Comparison of ENCODE assay signal across 9 cellular contexts in genomic region chr3:156750874-156751245, GRCh38.
DNase-seq lines count a peak whose midpoint lies in the region; ATAC-seq, FAIRE-seq and TF ChIP-seq lines count a peak whose summit lies in the region.
"Had no signal": no experiment of that assay in that cellular context is flagged by ENCODE, and none has a peak within 500 bp of the region (broad histone marks: within the 10 kb centered on the region; RNA-seq: fewer than 3 reads in every experiment).

No MANE protein-coding gene starts in this region.

- H3K4me1 ChIP-seq in HUES64 (ENCODE audit: insufficient read depth, low read length) (peaks cover 33% of the 10 kb centered on the region), lower lobe of right lung (peaks cover 21% of the 10 kb centered on the region)
- H3K4me1 ChIP-seq: psoas muscle had no signal

- CTCF ChIA-PET in AG04450 (lab: Charles Lee) = interaction anchor here (1.5 to 2.3 kb wide), 3 partner anchors 11 to 386 kb away, joined by 4 to 11 read pairs (median 8); no protein-coding TSS in a partner anchor

- H3K36me3 ChIP-seq in HUES64 (ENCODE audit: insufficient read depth, low read length) (no peaks in the 10 kb centered on the region), bronchial epithelial cell (ENCODE audit: control insufficient read depth, insufficient read depth, low read length) (no peaks in the 10 kb centered on the region), lower lobe of right lung (no peaks in the 10 kb centered on the region)

- intact Hi-C loops in lower lobe of right lung (cut with DNase I) = no loop called here
- intact Hi-C loops in posterior vena cava (cut with DNase I) = no loop called here

- TF ChIP-seq CTCF in AG04450 (IDR thresholded peaks at IDR 0.05; ENCODE audit: low read depth, low read length) (no peak), bronchial epithelial cell (IDR thresholded peaks at IDR 0.05; ENCODE audit: insufficient read depth, low read length, severe bottlenecking) (no peak), lower lobe of right lung (IDR thresholded peaks at IDR 0.05) (no peak)

- peak overlapping the region; percentile 68; the same call in 1 of the 2 replicates for H3K9ac ChIP-seq in HUES64 (ENCODE audit: low read depth, low read length)

- 43% methylated on average over 3 of the region's 4 CpGs for WGBS in HUES64

- FAIRE-seq in bronchial epithelial cell (lab: Jason Lieb, UNC) = no peak
- FAIRE-seq in GM12892 (lab: Jason Lieb, UNC) = no peak

- TF ChIP-seq POLR2A in GM12892 (IDR thresholded peaks at IDR 0.05; ENCODE audit: low read depth, low read length) = no peak

- H3K27me3 ChIP-seq in AG04450 (ENCODE audit: control insufficient read depth, insufficient read depth, low read length) = no peaks in the 10 kb centered on the region
- H3K27me3 ChIP-seq in HUES64 (ENCODE audit: insufficient read depth, low read length) = no peaks in the 10 kb centered on the region
- no peaks in the 10 kb centered on the region for H3K27me3 ChIP-seq in bronchial epithelial cell (ENCODE audit: control insufficient read depth, insufficient read depth, low read length)
- H3K27me3 ChIP-seq in lower lobe of right lung (ENCODE audit: low read depth) = no peaks in the 10 kb centered on the region

- H3K9me3 ChIP-seq in AG04450 (ENCODE audit: control insufficient read depth, insufficient read depth, low read length) (peaks cover 4% of the 10 kb centered on the region; the same call in 1 of the 2 replicates), HUES64 (ENCODE audit: insufficient read depth, low read depth, low read length) (peaks cover 7% of the 10 kb centered on the region; the same call in 1 of the 2 replicates), lower lobe of right lung (peaks cover 6% of the 10 kb centered on the region)
- H3K9me3 ChIP-seq: psoas muscle had no signal

- DNase-seq in AG04450 (ENCODE audit: low read depth, low spot score) (no peak), bronchial epithelial cell (ENCODE audit: low read depth) (peak; percentile 54), lower lobe of right lung (no peak), posterior vena cava (ENCODE audit: low spot score) (no peak), hepatic stellate cell (ENCODE audit: low spot score) (no peak), GM12892 (ENCODE audit: insufficient read length) (no peak), NCI-H1105 treated with DMSO at 0.1 percent for 48 hours (lab: John Stamatoyannopoulos, UW) (no peak)

- POLR2A ChIA-PET in AG04450 (lab: Yijun Ruan, JAX) = interaction anchor here (1.2 to 2.5 kb wide), 2 partner anchors 12 to 67 kb away, joined by 3 to 10 read pairs; no protein-coding TSS in a partner anchor

- peak overlapping the region; percentile 62 for H3K27ac ChIP-seq in AG04450 (ENCODE audit: low read depth, low read length)
- peak overlapping the region; percentile 74 for H3K27ac ChIP-seq in HUES64 (ENCODE audit: low read depth, low read length)
- H3K27ac ChIP-seq in lower lobe of right lung = no peak overlapping the region
- H3K27ac ChIP-seq: psoas muscle had no signal

- peak; percentile 53 to 88 for ATAC-seq in lower lobe of right lung

- H3K4me3 ChIP-seq in AG04450 (ENCODE audit: low read depth, low read length) (no peak overlapping the region), HUES64 (ENCODE audit: low read length) (peak overlapping the region; percentile 26), bronchial epithelial cell (ENCODE audit: low read depth, low read length) (no peak overlapping the region), lower lobe of right lung (no peak overlapping the region)
- H3K4me3 ChIP-seq: psoas muscle had no signal
